Comparison of ENCODE assay signal across 7 cellular contexts in the genomic region with DNA sequence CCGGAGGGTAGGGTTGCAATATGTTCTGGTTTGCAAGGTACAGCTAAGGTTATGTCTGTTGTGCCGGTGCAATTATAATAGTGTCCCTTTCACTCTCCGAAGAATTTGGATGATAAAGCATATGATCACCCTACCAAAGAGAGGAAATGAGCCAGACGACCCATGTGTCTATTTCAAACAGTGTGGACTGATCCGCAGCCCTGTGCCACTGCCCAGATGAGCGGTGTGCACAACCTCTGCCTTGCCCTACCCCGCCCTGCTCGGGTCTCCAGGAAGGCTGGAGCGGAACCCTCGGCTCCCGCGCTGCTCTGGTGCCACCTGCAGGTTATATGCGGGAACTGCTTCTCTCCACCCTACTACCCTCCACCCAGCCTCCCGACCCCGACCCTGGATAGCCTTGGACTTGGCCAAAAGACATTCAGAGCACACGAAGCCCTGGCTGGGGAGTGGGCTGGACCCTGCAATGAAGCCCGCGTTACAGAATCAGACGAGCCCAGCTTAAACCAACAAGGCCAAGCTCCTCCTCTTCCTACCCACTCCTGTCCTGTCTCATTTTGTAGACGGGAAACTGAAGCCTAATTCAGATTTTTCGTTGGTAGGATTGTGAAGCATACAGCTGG.
DNase-seq lines count a peak whose midpoint lies in the region; TF ChIP-seq lines count a peak whose summit lies in the region.

No MANE protein-coding gene starts in this region.

- H3K9me3 ChIP-seq in Peyer's patch: peaks cover 0 to 3% (median 0%) of the 10 kb centered on the region in 4 donors

- peaks cover 0 to 8% (median 0%) of the 10 kb centered on the region in 4 donors for H3K4me1 ChIP-seq in Peyer's patch

- H3K36me3 ChIP-seq in Peyer's patch: no peaks in the 10 kb centered on the region

- TF ChIP-seq POLR2A in Peyer's patch (IDR thresholded peaks at IDR 0.05): no peak

- no peak overlapping the region for H3K27ac ChIP-seq in HL-60 (replicated peaks)
- no peak overlapping the region for H3K27ac ChIP-seq in Peyer's patch
- no peak overlapping the region for H3K27ac ChIP-seq in substantia nigra (ENCODE audit: low read depth, low read length, poor library complexity, severe bottlenecking)

- TF ChIP-seq CTCF in GM12874 (IDR thresholded peaks at IDR 0.05; ENCODE audit: insufficient read depth, low read depth, low read length) (peak; percentile 94), HL-60 (IDR thresholded peaks at IDR 0.05; ENCODE audit: insufficient read depth, low read length) (peak; percentile 64), Peyer's patch (IDR thresholded peaks at IDR 0.05) (peak; percentile 48 to 87 (median 80))

- H3K4me3 ChIP-seq in HL-60 (replicated peaks; ENCODE audit: insufficient read depth, low read length) (no peak overlapping the region), Peyer's patch (peak overlapping the region in 2 of 4 donors; percentile 3 to 14)

- peak; percentile 14 to 65 for DNase-seq in HL-60 (ENCODE audit: low read depth in 1 of 2, low spot score in 1 of 2)
- peak; percentile 41 to 83 (median 80) for DNase-seq in Peyer's patch
- DNase-seq in activated T-helper 1 cell treated with Interleukin-2 at 50 U/mL for 16 hours (ENCODE audit: low read depth): peak; percentile 30
- DNase-seq in fibroblast of peridontal ligament (ENCODE audit: extremely low read depth): peak; percentile 25
- DNase-seq in nucleus accumbens (lab: John Stamatoyannopoulos, UW): peak in 47 of 56 donors; percentile 1 to 70 (median 26)
- DNase-seq in substantia nigra (lab: John Stamatoyannopoulos, UW): peak in 42 of 49 donors; percentile 1 to 67 (median 28)

- H3K27me3 ChIP-seq in HL-60 (ENCODE audit: insufficient read depth, poor library complexity, severe bottlenecking) (peaks cover 13% of the 10 kb centered on the region), Peyer's patch (no peaks in the 10 kb centered on the region)

Comparison
In these comparisons a context has a peak if more than half of its experiments do, and no peak if none do; other contexts are left out.
1. DNase-seq: peak in every context shown above with its lines; median percentile 80 in Peyer's patch; 40 in HL-60; 30 in activated T-helper 1 cell treated with Interleukin-2 at 50 U/mL for 16 hours; 28 in substantia nigra; 26 in nucleus accumbens; 25 in fibroblast of peridontal ligament.